Comparison of ENCODE assay signal across 11 cellular contexts in the genomic region with DNA sequence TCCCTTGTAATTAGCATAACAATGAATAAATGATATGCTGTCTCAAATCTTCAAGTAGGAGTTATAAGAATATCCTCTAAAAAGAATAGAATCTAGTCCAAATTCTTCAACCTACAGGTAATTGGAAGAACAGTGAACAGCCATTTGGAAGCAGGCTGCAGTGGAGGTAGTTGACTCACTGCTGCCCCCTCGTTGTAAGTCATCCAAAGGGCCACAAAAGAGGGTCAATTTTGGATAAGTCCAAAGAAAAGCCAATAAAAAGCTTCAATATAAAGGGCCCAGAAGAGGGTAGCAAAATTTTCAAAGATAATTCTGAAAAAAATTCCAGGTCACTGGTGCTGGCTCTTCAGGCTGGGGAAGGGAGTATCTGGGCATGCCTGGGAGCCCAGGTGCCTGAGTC.
A peak's percentile ranks its signal among the peaks of the same experiment; 100 is the strongest.
DNase-seq lines count a peak whose midpoint lies in the region; ATAC-seq, FAIRE-seq and TF ChIP-seq lines count a peak whose summit lies in the region.
"Had no signal": no experiment of that assay in that cellular context is flagged by ENCODE, and none has a peak within 500 bp of the region (broad histone marks: within the 10 kb centered on the region; RNA-seq: fewer than 3 reads in every experiment).

No MANE protein-coding gene starts in this region.

- CTCF ChIA-PET in A549 (lab: Yijun Ruan, JAX) = interaction anchor here (0.7 to 4.4 kb wide), 18 partner anchors 9 to 346 kb away, joined by 3 to 22 read pairs (median 3); a partner anchor contains a TSS

- 0 out of 3 replicates have a peak, but pooled peaks cover 3% of the 10 kb centered on the region for H3K4me1 ChIP-seq in A549

- peak; percentile 88 for FAIRE-seq in A549 (lab: Jason Lieb, UNC)
- FAIRE-seq: G401.6 had no signal

- intact Hi-C loops in dorsolateral prefrontal cortex (cut with DNase I) = no loop called here

- H3K9me3 Mint-ChIP-seq in glutamatergic neuron (ENCODE audit: unreplicated experiment) = no peaks in the 10 kb centered on the region

- no peak overlapping the region for H3K4me3 Mint-ChIP-seq in glutamatergic neuron (ENCODE audit: unreplicated experiment)

- H3K27ac Mint-ChIP-seq in glutamatergic neuron (ENCODE audit: unreplicated experiment) = no peak overlapping the region

- peak overlapping the region; percentile 7 to 14; a peak in 3 of 6 replicates for H3K27ac ChIP-seq in A549
- no peak overlapping the region for H3K27ac ChIP-seq in dorsolateral prefrontal cortex

- in situ Hi-C loops in GM13976 (cut with MboI; ENCODE audit: low sequenced_read_pairs, unreplicated experiment) = no loop called here

- peak in 1 of 2 experiments; percentile 60 for DNase-seq in A549 (ENCODE audit: low read depth in 1 of 2, low spot score in 1 of 2)
- no peak for DNase-seq in GM13976 (ENCODE audit: low spot score)
- peak; percentile 23 for DNase-seq in RPMI8226
- peak; percentile 14 for DNase-seq in glomerular endothelial cell (ENCODE audit: extremely low read depth, low read depth, low spot score)
- no peak for DNase-seq in dorsolateral prefrontal cortex
- DNase-seq in NCI-H146 (lab: John Stamatoyannopoulos, UW) = no peak
- no peak for DNase-seq in glutamatergic neuron
- DNase-seq: hippocampal formation, NCI-H524 had no signal

- no peak for TF ChIP-seq EP300 in A549 (IDR thresholded peaks at IDR 0.05)

- no peak for TF ChIP-seq POLR2A in A549 (IDR thresholded peaks at IDR 0.05; ENCODE audit: low read length)

- peaks cover 2% of the 10 kb centered on the region; the same call in 1 of the 3 replicates for H3K9me3 ChIP-seq in A549

- H3K27me3 Mint-ChIP-seq in glutamatergic neuron (ENCODE audit: unreplicated experiment) = no peaks in the 10 kb centered on the region

- H3K4me1 Mint-ChIP-seq in glutamatergic neuron (ENCODE audit: low read depth, unreplicated experiment) = no peaks in the 10 kb centered on the region

- no peak overlapping the region for H3K4me2 ChIP-seq in A549

- no peaks in the 10 kb centered on the region for H3K36me3 Mint-ChIP-seq in glutamatergic neuron (ENCODE audit: unreplicated experiment)

- ATAC-seq in A549 (peak in 1 of 2 experiments; percentile 71; a peak in 3 of 6 replicates), HG03280 (IDR thresholded peaks at IDR 0.05; ENCODE audit: unreplicated experiment) (no peak)

- WGBS in A549 (ENCODE audit: missing lambda C conversion rate) = 3% methylated on average over 1 of the region's 1 CpG

- POLR2A ChIA-PET in A549 (lab: Yijun Ruan, JAX) = interaction anchor here (1.4 kb wide), 1 partner anchor 211 kb away, joined by 4 read pairs; no protein-coding TSS in a partner anchor

- TF ChIP-seq CTCF in A549 (IDR thresholded peaks at IDR 0.05) = peak; percentile 40
- TF ChIP-seq CTCF in GM13976 (IDR thresholded peaks at IDR 0.05; ENCODE audit: borderline replicate concordance, control extremely low read depth, extremely low read depth, insufficient read depth, missing control alignments) = peak; percentile 32
- TF ChIP-seq CTCF in dorsolateral prefrontal cortex (IDR thresholded peaks at IDR 0.05 in 54 of 56, conservative IDR thresholded peaks at IDR 0.05 in 2 of 56; ENCODE audit: low read depth in 1 of 56, partially characterized antibody in 56 of 56) = peak in 6 of 56 donors; percentile 8 to 25 (median 12)
- no peak for TF ChIP-seq CTCF in glutamatergic neuron (IDR thresholded peaks at IDR 0.05; ENCODE audit: partially characterized antibody, unreplicated experiment)

- peaks cover 0 to 11% (median 0%) of the 10 kb centered on the region in 45 donors for H3K27me3 ChIP-seq in dorsolateral prefrontal cortex

- no peak overlapping the region for H3K4me3 ChIP-seq in A549
- H3K4me3 ChIP-seq in dorsolateral prefrontal cortex = no peak overlapping the region

- TF ChIP-seq RAD21 in A549 (conservative IDR thresholded peaks at IDR 0.05 in 1 of 2, IDR thresholded peaks at IDR 0.05 in 1 of 2) = peak; percentile 51 to 73; a peak in 4 of 5 replicates

TF ChIP-seq in A549, 52 proteins besides CTCF, POLR2A, EP300 and RAD21:
- TF ChIP-seq HDAC2 (IDR thresholded peaks at IDR 0.05) (no peak), SMC3 (IDR thresholded peaks at IDR 0.05) (peak; percentile 44; the same call in 2 of the 3 replicates)

Comparison
In these comparisons a context has a peak if more than half of its experiments do, and no peak if none do; other contexts are left out.
1. DNase-seq: peak in RPMI8226 (single experiment) and glomerular endothelial cell (single experiment); none in GM13976 (single experiment), dorsolateral prefrontal cortex (0 of 10), NCI-H146 (single experiment) and glutamatergic neuron (single experiment).
2. H3K27ac ChIP-seq: peak in A549 (2 of 2); none in dorsolateral prefrontal cortex (0 of 59).